ENCODE assay signal across 29 cellular contexts in genomic region chr4:177945235-177945634, GRCh38.
"Had no signal": no experiment of that assay in that cellular context is flagged by ENCODE, and none has a peak within 500 bp of the region (broad histone marks: within the 10 kb centered on the region; RNA-seq: fewer than 3 reads in every experiment).

No MANE protein-coding gene starts in this region.

- H3K4me1 ChIP-seq: colonic mucosa, esophagus squamous epithelium, heart right ventricle, psoas muscle, suprapubic skin, upper lobe of right lung, uterus had no signal

- FAIRE-seq: endothelial cell of umbilical vein had no signal

- H3K9me3 Mint-ChIP-seq: neural crest cell; stimulated activated naive CD8-positive, alpha-beta T cell treated with anti-CD3 and anti-CD28 coated beads, Interleukin-15, amount 100 ng/mL, for 72 hours had no signal

- H3K27me3 ChIP-seq: colonic mucosa, esophagus squamous epithelium, heart right ventricle, suprapubic skin, transverse colon, upper lobe of right lung, uterus had no signal

- H3K9me3 ChIP-seq: colonic mucosa, esophagus squamous epithelium, heart right ventricle, psoas muscle, suprapubic skin, transverse colon, upper lobe of right lung, uterus had no signal

- H3K27ac ChIP-seq: colonic mucosa, esophagus squamous epithelium, heart right ventricle, psoas muscle, skin epidermis, suprapubic skin, transverse colon, upper lobe of right lung, uterus had no signal

- H3K36me3 ChIP-seq: colonic mucosa, esophagus squamous epithelium, heart right ventricle, suprapubic skin, transverse colon, upper lobe of right lung had no signal

- H3K36me3 Mint-ChIP-seq: immature natural killer cell; memory B cell; natural killer cell; stimulated activated naive B cell treated with anti-CD40 and anti-IgM and Interleukin-4, amounts not matched to agents 10 μg/mL and 1 μg/mL and 100 μg/mL, for 72 hours had no signal

- H3K4me3 Mint-ChIP-seq: dendritic cell treated with granulocyte-macrophage colony-stimulating factor and Interleukin-4, amounts not matched to agents 40 ng/mL and 50 ng/mL, for 4 days; immature natural killer cell; memory B cell; natural killer cell; neural crest cell; stimulated activated naive B cell treated with anti-CD40 and anti-IgM and Interleukin-4, amounts not matched to agents 10 μg/mL and 1 μg/mL and 100 μg/mL, for 72 hours; stimulated activated naive CD8-positive, alpha-beta T cell treated with anti-CD3 and anti-CD28 coated beads, Interleukin-15, amount 100 ng/mL, for 72 hours had no signal

- ATAC-seq: heart right ventricle; left lobe of liver; natural killer cell; psoas muscle; right cardiac atrium; stimulated activated naive B cell treated with anti-CD40 and anti-IgM and Interleukin-4, amounts not matched to agents 10 μg/mL and 1 μg/mL and 100 μg/mL, for 72 hours; stimulated activated naive CD8-positive, alpha-beta T cell treated with anti-CD3 and anti-CD28 coated beads, Interleukin-15, amount 100 ng/mL, for 72 hours; upper lobe of right lung had no signal

- H3K27me3 Mint-ChIP-seq: dendritic cell treated with granulocyte-macrophage colony-stimulating factor and Interleukin-4, amounts not matched to agents 40 ng/mL and 50 ng/mL, for 4 days; memory B cell; stimulated activated naive B cell treated with anti-CD40 and anti-IgM and Interleukin-4, amounts not matched to agents 10 μg/mL and 1 μg/mL and 100 μg/mL, for 72 hours; stimulated activated naive CD8-positive, alpha-beta T cell treated with anti-CD3 and anti-CD28 coated beads, Interleukin-15, amount 100 ng/mL, for 72 hours had no signal

- DNase-seq: colonic mucosa; effector CD8-positive, alpha-beta T cell; erythroblast; esophagus squamous epithelium; foreskin melanocyte; glutamatergic neuron; heart right ventricle; hippocampal formation; immature natural killer cell; islet precursor cell; natural killer cell; nucleus accumbens; psoas muscle; right cardiac atrium; stimulated activated CD4-positive, alpha-beta T cell treated with anti-CD3 and anti-CD28 coated beads, Interleukin-15, amount 100 ng/mL, for 24 hours; stimulated activated CD4-positive, alpha-beta T cell treated with anti-CD3 and anti-CD28 coated beads, Interleukin-2, amount 100 ng/mL, for 48 hours; stimulated activated naive B cell treated with anti-CD40 and anti-IgM and Interleukin-4, amounts not matched to agents 10 μg/mL and 1 μg/mL and 100 μg/mL, for 72 hours; stimulated activated naive CD8-positive, alpha-beta T cell treated with anti-CD3 and anti-CD28 coated beads, Interleukin-15, amount 100 ng/mL, for 72 hours; transverse colon; upper lobe of right lung; uterus had no signal

- H3K4me1 Mint-ChIP-seq: immature natural killer cell; memory B cell; natural killer cell; neural crest cell; stimulated activated naive B cell treated with anti-CD40 and anti-IgM and Interleukin-4, amounts not matched to agents 10 μg/mL and 1 μg/mL and 100 μg/mL, for 72 hours; stimulated activated naive CD8-positive, alpha-beta T cell treated with anti-CD3 and anti-CD28 coated beads, Interleukin-15, amount 100 ng/mL, for 72 hours had no signal

- H3K27ac Mint-ChIP-seq: dendritic cell treated with granulocyte-macrophage colony-stimulating factor and Interleukin-4, amounts not matched to agents 40 ng/mL and 50 ng/mL, for 4 days; immature natural killer cell; memory B cell; natural killer cell; stimulated activated naive B cell treated with anti-CD40 and anti-IgM and Interleukin-4, amounts not matched to agents 10 μg/mL and 1 μg/mL and 100 μg/mL, for 72 hours; stimulated activated naive CD8-positive, alpha-beta T cell treated with anti-CD3 and anti-CD28 coated beads, Interleukin-15, amount 100 ng/mL, for 72 hours had no signal

- H3K4me3 ChIP-seq: colonic mucosa, esophagus squamous epithelium, heart right ventricle, lung, psoas muscle, skin epidermis, suprapubic skin, transverse colon, upper lobe of right lung, uterus had no signal
